ENCODE assay signal across 8 cellular contexts in the genomic region with DNA sequence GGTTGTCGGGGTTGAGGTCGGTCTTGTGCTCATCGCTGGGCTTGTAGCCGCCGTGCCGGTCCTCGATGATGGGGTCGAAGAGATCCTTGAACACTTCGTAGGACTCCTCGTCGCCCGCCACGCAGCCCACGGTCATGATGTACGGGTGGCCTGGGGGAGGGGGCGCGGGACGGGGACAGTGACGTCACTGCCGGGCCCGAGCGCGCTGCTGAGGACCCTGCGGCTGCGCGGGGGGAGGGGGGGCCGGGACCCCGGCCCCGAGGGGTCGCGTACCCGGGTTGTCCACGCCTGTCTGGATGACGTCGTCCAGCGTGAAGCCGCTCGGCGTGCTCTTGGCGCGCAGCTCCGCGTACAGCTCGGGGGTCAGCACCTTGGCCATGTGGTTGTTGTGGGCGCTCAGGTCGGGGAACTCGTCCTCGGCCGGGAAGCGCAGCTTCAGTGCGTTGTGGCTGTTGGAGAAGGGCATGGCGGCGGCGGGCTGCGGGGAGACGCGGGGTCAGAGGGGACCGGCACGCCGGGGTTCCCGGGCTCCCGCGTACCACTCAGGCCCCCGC. TPM values are rescaled to one million over a fixed set of nuclear protein-coding genes. Genes with fewer than 3 reads are reported as not detected.
DNase-seq lines count a peak whose midpoint lies in the region; ATAC-seq and TF ChIP-seq lines count a peak whose summit lies in the region.

No MANE protein-coding gene starts in this region.

- H3K9me2 ChIP-seq in SK-N-SH: no peaks in the 10 kb centered on the region

- intact Hi-C loops in activated B cell treated with CpG ODN at 0.5 μM for 24 hours (cut with micrococcal nuclease) (loop anchor here (10.0 kb wide), 2 partner anchors 187 to 757 kb away; a partner anchor contains a TSS), Right ventricle myocardium superior (cut with DNase I) (no loop called here)

- peaks cover 0 to 20% of the 10 kb centered on the region in 2 experiments; a peak in 1 of 4 replicates for H3K4me1 ChIP-seq in SK-N-SH (ENCODE audit: control insufficient read depth in 1 of 2, insufficient read depth in 2 of 2, low read depth in 1 of 2, low read length in 1 of 2)

- DNase-seq in SK-N-SH: peak; percentile 91
- DNase-seq in activated B cell treated with CpG ODN at 0.5 μM for 24 hours: no peak
- DNase-seq in Right ventricle myocardium superior: peak; percentile 59
- DNase-seq in retina: peak; percentile 83
- no peak for DNase-seq in NCI-H1436 (lab: John Stamatoyannopoulos, UW)
- DNase-seq in stimulated activated naive CD4-positive, alpha-beta T cell treated with Interleukin-2 at 50 U/mL for 16 hours (lab: John Stamatoyannopoulos, UW): no peak
- no peak for DNase-seq in A172 (ENCODE audit: low spot score)

- no peaks in the 10 kb centered on the region for H3K9me3 Mint-ChIP-seq in activated B cell treated with CpG ODN at 0.5 μM for 24 hours

- H2AFZ ChIP-seq in SK-N-SH (ENCODE audit: low read depth): no peak overlapping the region

- H3K9ac ChIP-seq in SK-N-SH: no peak overlapping the region

- peaks cover 16% of the 10 kb centered on the region for H3K27me3 ChIP-seq in SK-N-SH (ENCODE audit: insufficient read depth)

- no peak for ATAC-seq in SK-N-SH treated with all-trans-retinoic acid at 6 μM for 48 hours
- ATAC-seq in activated B cell treated with CpG ODN at 0.5 μM for 24 hours (ENCODE audit: low read depth): no peak
- ATAC-seq in Right ventricle myocardium superior (ENCODE audit: poor library complexity): no peak

- peak overlapping the region; percentile 83 for H3K4me2 ChIP-seq in SK-N-SH

- POLR2A ChIA-PET in SK-N-SH (lab: Yijun Ruan, JAX) (interaction anchor here (0.9 to 3.5 kb wide), 5 partner anchors 9 to 25 kb away, joined by 4 to 19 read pairs (median 5); no protein-coding TSS in a partner anchor), activated B cell treated with CpG ODN at 0.5 μM for 24 hours (lab: Charles Lee) (interaction anchor here (1.6 to 2.0 kb wide), 2 partner anchors 17 to 40 kb away, joined by 4 to 6 read pairs; a partner anchor contains a TSS)

- no peak overlapping the region for H3K27ac Mint-ChIP-seq in activated B cell treated with CpG ODN at 0.5 μM for 24 hours

- no peaks in the 10 kb centered on the region for H3K79me2 ChIP-seq in SK-N-SH (ENCODE audit: insufficient read depth)

- TF ChIP-seq CTCF in SK-N-SH (IDR thresholded peaks at IDR 0.05) (no peak), activated B cell treated with CpG ODN at 0.5 μM for 24 hours (IDR thresholded peaks at IDR 0.05) (no peak)

- TF ChIP-seq RAD21 in SK-N-SH (IDR thresholded peaks at IDR 0.05; ENCODE audit: low read length): no peak

- TF ChIP-seq EP300 in SK-N-SH (IDR thresholded peaks at IDR 0.05; ENCODE audit: borderline replicate concordance in 1 of 2, low read depth in 1 of 2, low read length in 1 of 2): no peak

- H3K27me3 Mint-ChIP-seq in activated B cell treated with CpG ODN at 0.5 μM for 24 hours: no peaks in the 10 kb centered on the region

- H3K36me3 ChIP-seq in SK-N-SH (replicated peaks in 1 of 2; ENCODE audit: control insufficient read depth in 1 of 2, insufficient read depth in 2 of 2, low read length in 1 of 2): peaks cover 0 to 4% of the 10 kb centered on the region in 2 experiments

- H3K9me3 ChIP-seq in SK-N-SH: no peaks in the 10 kb centered on the region

- H4K20me1 ChIP-seq in SK-N-SH (ENCODE audit: insufficient read depth): no peaks in the 10 kb centered on the region

- peak overlapping the region; percentile 44 to 57; a peak in 3 of 4 replicates for H3K4me3 ChIP-seq in SK-N-SH (ENCODE audit: low read depth in 2 of 2, low read length in 1 of 2)

- peaks cover 5% of the 10 kb centered on the region for H3F3A ChIP-seq in SK-N-SH (replicated peaks; ENCODE audit: insufficient read depth)

- no peaks in the 10 kb centered on the region for H3K36me3 Mint-ChIP-seq in activated B cell treated with CpG ODN at 0.5 μM for 24 hours (ENCODE audit: low read depth)

- CTCF ChIA-PET in SK-N-SH (lab: Yijun Ruan, JAX) (interaction anchor here (1.1 to 9.6 kb wide), 9 partner anchors 11 to 191 kb away, joined by 3 to 194 read pairs (median 7); no protein-coding TSS in a partner anchor), activated B cell treated with CpG ODN at 0.5 μM for 24 hours (lab: Charles Lee) (interaction anchor here (1.5 to 4.2 kb wide), 3 partner anchors 24 to 39 kb away, joined by 5 to 70 read pairs (median 7); no protein-coding TSS in a partner anchor)

- peak overlapping the region in 1 of 2 experiments; percentile 74; a peak in 1 of 4 replicates for H3K27ac ChIP-seq in SK-N-SH (ENCODE audit: low read depth in 2 of 2, low read length in 1 of 2)

- H3K4me3 Mint-ChIP-seq in activated B cell treated with CpG ODN at 0.5 μM for 24 hours: peak overlapping the region; percentile 62

- 0% methylated on average over 5 of the region's 64 CpGs for WGBS in SK-N-SH (ENCODE audit: low lambda C conversion rate)

- H3K4me1 Mint-ChIP-seq in activated B cell treated with CpG ODN at 0.5 μM for 24 hours: peaks cover 35% of the 10 kb centered on the region

TF ChIP-seq in SK-N-SH, 30 proteins besides CTCF, POLR2A, EP300 and RAD21 (continues in another document):
- TF ChIP-seq MXI1 (IDR thresholded peaks at IDR 0.05; ENCODE audit: low read depth, low read length): peak; percentile 78
- no peak for TF ChIP-seq FOXM1 (IDR thresholded peaks at IDR 0.05; ENCODE audit: low read depth)
- TF ChIP-seq, protein P1, sequence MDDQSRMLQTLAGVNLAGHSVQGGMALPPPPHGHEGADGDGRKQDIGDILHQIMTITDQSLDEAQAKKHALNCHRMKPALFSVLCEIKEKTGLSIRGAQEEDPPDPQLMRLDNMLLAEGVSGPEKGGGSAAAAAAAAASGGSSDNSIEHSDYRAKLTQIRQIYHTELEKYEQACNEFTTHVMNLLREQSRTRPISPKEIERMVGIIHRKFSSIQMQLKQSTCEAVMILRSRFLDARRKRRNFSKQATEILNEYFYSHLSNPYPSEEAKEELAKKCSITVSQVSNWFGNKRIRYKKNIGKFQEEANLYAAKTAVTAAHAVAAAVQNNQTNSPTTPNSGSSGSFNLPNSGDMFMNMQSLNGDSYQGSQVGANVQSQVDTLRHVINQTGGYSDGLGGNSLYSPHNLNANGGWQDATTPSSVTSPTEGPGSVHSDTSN (IDR thresholded peaks at IDR 0.05): no peak
- TF ChIP-seq SIN3A (IDR thresholded peaks at IDR 0.05; ENCODE audit: borderline replicate concordance, low read depth, low read length): no peak
- TF ChIP-seq CHD2 (IDR thresholded peaks at IDR 0.05; ENCODE audit: low read length, partially characterized antibody): no peak
- no peak for TF ChIP-seq FOXJ3 (CRISPR knock-in tag; IDR thresholded peaks at IDR 0.05)
- no peak for TF ChIP-seq NFIC (IDR thresholded peaks at IDR 0.05; ENCODE audit: borderline replicate concordance)
- TF ChIP-seq NRF1 (IDR thresholded peaks at IDR 0.05; ENCODE audit: low read depth, low read length): peak; percentile 23; the same call in 1 of the 2 replicates

TF ChIP-seq in SK-N-SH treated with all-trans-retinoic acid at 6 μM for 48 hours, 23 proteins besides CTCF, POLR2A, EP300 and RAD21:
- TF ChIP-seq CSDC2 (CRISPR knock-in tag; IDR thresholded peaks at IDR 0.05) (no peak), ESRRG (CRISPR knock-in tag; IDR thresholded peaks at IDR 0.05) (no peak), ARNTL (CRISPR knock-in tag; IDR thresholded peaks at IDR 0.05; ENCODE audit: borderline replicate concordance, low read depth) (no peak), ZC3H10 (CRISPR knock-in tag; IDR thresholded peaks at IDR 0.05) (no peak), TCF4 (CRISPR knock-in tag; IDR thresholded peaks at IDR 0.05; ENCODE audit: borderline replicate concordance) (no peak), ZFP3 (CRISPR knock-in tag; IDR thresholded peaks at IDR 0.05) (no peak), TOX (CRISPR knock-in tag; IDR thresholded peaks at IDR 0.05; ENCODE audit: borderline replicate concordance) (no peak), ZNF70 (CRISPR knock-in tag; IDR thresholded peaks at IDR 0.05) (no peak)
- TF ChIP-seq, protein P2, sequence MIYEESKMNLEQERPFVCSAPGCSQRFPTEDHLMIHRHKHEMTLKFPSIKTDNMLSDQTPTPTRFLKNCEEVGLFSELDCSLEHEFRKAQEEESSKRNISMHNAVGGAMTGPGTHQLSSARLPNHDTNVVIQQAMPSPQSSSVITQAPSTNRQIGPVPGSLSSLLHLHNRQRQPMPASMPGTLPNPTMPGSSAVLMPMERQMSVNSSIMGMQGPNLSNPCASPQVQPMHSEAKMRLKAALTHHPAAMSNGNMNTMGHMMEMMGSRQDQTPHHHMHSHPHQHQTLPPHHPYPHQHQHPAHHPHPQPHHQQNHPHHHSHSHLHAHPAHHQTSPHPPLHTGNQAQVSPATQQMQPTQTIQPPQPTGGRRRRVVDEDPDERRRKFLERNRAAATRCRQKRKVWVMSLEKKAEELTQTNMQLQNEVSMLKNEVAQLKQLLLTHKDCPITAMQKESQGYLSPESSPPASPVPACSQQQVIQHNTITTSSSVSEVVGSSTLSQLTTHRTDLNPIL (CRISPR knock-in tag; IDR thresholded peaks at IDR 0.05; ENCODE audit: low read depth): no peak

RNA-seq across cellular contexts. Expression of a gene that starts 0.5 kb away (rescaled TPM):
- polyA plus RNA-seq in SK-N-SH (2012; rRNA removed): 47.6 and 53.0 TPM in 2 replicates
- polyA plus RNA-seq in SK-N-SH (2012; cell fraction: cytosol; rRNA removed): 24.1 and 41.5 TPM in 2 replicates
- 111 and 208 TPM in 2 replicates for polyA plus RNA-seq in SK-N-SH (2012; cell fraction: nucleus; rRNA removed)
- 8.6 and 12.0 TPM in 2 replicates for total RNA-seq in activated B cell treated with CpG ODN at 0.5 μM for 24 hours
- total RNA-seq in Right ventricle myocardium superior: 702 TPM
- total RNA-seq in A172 (2014; rRNA removed; shearing (Covaris generic)): 13.2 and 40.3 TPM in 2 replicates

RNA-seq across cellular contexts. Expression of a gene that starts 6.9 kb away (rescaled TPM):
- 15.8 and 18.1 TPM in 2 replicates for polyA plus RNA-seq in SK-N-SH (2012; rRNA removed)
- polyA plus RNA-seq in SK-N-SH (2012; cell fraction: cytosol; rRNA removed): 6.9 and 12.1 TPM in 2 replicates
- 32.9 and 37.6 TPM in 2 replicates for polyA plus RNA-seq in SK-N-SH (2012; cell fraction: nucleus; rRNA removed)
- total RNA-seq in activated B cell treated with CpG ODN at 0.5 μM for 24 hours (19.4 and 21.8 TPM in 2 replicates), Right ventricle myocardium superior (5.0 TPM)
- total RNA-seq in A172 (2014; rRNA removed; shearing (Covaris generic)): 8.5 and 10.2 TPM in 2 replicates

RNA-seq across cellular contexts. Expression of a gene that starts 40.4 kb away (rescaled TPM):
- polyA plus RNA-seq in SK-N-SH (2012; rRNA removed): 5.2 and 5.9 TPM in 2 replicates
- polyA plus RNA-seq in SK-N-SH (2012; cell fraction: cytosol; rRNA removed): 7.9 and 8.3 TPM in 2 replicates
- 3.4 and 5.4 TPM in 2 replicates for polyA plus RNA-seq in SK-N-SH (2012; cell fraction: nucleus; rRNA removed)
- total RNA-seq in activated B cell treated with CpG ODN at 0.5 μM for 24 hours (26.9 and 28.8 TPM in 2 replicates), Right ventricle myocardium superior (14.3 TPM)
- total RNA-seq in A172 (2014; rRNA removed; shearing (Covaris generic)): 21.0 and 24.8 TPM in 2 replicates

RNA-seq across cellular contexts. Expression of a gene that starts 40.7 kb away (rescaled TPM):
- 25.2 and 25.4 TPM in 2 replicates for polyA plus RNA-seq in SK-N-SH (2012; rRNA removed)
- 29.8 and 31.6 TPM in 2 replicates for polyA plus RNA-seq in SK-N-SH (2012; cell fraction: cytosol; rRNA removed)
- polyA plus RNA-seq in SK-N-SH (2012; cell fraction: nucleus; rRNA removed): 4.9 and 8.9 TPM in 2 replicates
- 28.4 and 28.8 TPM in 2 replicates for total RNA-seq in activated B cell treated with CpG ODN at 0.5 μM for 24 hours
- total RNA-seq in Right ventricle myocardium superior: 60.6 TPM
- 24.8 and 25.3 TPM in 2 replicates for total RNA-seq in A172 (2014; rRNA removed; shearing (Covaris generic))

Comparison
In these comparisons a context has a peak if more than half of its experiments do, and no peak if none do; other contexts are left out.
1. DNase-seq: peak in SK-N-SH (single experiment), Right ventricle myocardium superior (single experiment) and retina (single experiment); none in activated B cell treated with CpG ODN at 0.5 μM for 24 hours (single experiment), NCI-H1436 (single experiment), stimulated activated naive CD4-positive, alpha-beta T cell treated with Interleukin-2 at 50 U/mL for 16 hours (single experiment) and A172 (single experiment).
2. RNA of a gene that starts 0.5 kb away (total RNA-seq): 702 TPM in Right ventricle myocardium superior (single experiment); 13.2 to 40.3 TPM in A172 and 8.6 to 12.0 TPM in activated B cell treated with CpG ODN at 0.5 μM for 24 hours; every median in the first group is over 10 times any median in the second.